Comparison of ENCODE assay signal across 21 cellular contexts in genomic region chr10:113278664-113279063, GRCh38.
"Had no signal": no experiment of that assay in that cellular context is flagged by ENCODE, and none has a peak within 500 bp of the region (broad histone marks: within the 10 kb centered on the region; RNA-seq: fewer than 3 reads in every experiment).

No MANE protein-coding gene starts in this region.

- H3K4me3 ChIP-seq: dorsolateral prefrontal cortex, gastrocnemius medialis, lower lobe of right lung, right lobe of liver, testis, tibial artery had no signal

- H3K4me1 Mint-ChIP-seq: stimulated activated effector memory CD8-positive, alpha-beta T cell treated with anti-CD3 and anti-CD28 coated beads, Interleukin-12 subunit alpha, Interleukin-12 subunit beta, amount 100 ng/mL, for 72 hours had no signal

- H3K27ac Mint-ChIP-seq: naive thymus-derived CD8-positive, alpha-beta T cell; progenitor cell of endocrine pancreas; stimulated activated effector memory CD8-positive, alpha-beta T cell treated with anti-CD3 and anti-CD28 coated beads, Interleukin-12 subunit alpha, Interleukin-12 subunit beta, amount 100 ng/mL, for 72 hours; type B pancreatic cell had no signal

- H3K27me3 Mint-ChIP-seq: progenitor cell of endocrine pancreas, type B pancreatic cell had no signal

- ATAC-seq: gastrocnemius medialis; left ventricle myocardium superior; lower lobe of right lung; naive thymus-derived CD8-positive, alpha-beta T cell; right lobe of liver; stimulated activated effector memory CD8-positive, alpha-beta T cell treated with anti-CD3 and anti-CD28 coated beads, Interleukin-12 subunit alpha, Interleukin-12 subunit beta, amount 100 ng/mL, for 72 hours; stimulated activated naive CD8-positive, alpha-beta T cell treated with anti-CD3 and anti-CD28 coated beads, Interleukin-15, Interleukin-2, amounts not matched to agents 100 U/mL and 50 U/mL, for 24 hours had no signal

- DNase-seq: cortex of kidney; dorsolateral prefrontal cortex; effector CD4-positive, alpha-beta T cell; foreskin fibroblast; gastrocnemius medialis; head of caudate nucleus; left ventricle myocardium superior; lower lobe of right lung; naive thymus-derived CD8-positive, alpha-beta T cell; right lobe of liver; small intestine; stimulated activated CD4-positive, alpha-beta T cell treated with anti-CD3 and anti-CD28 coated beads, Interleukin-12 subunit alpha, Interleukin-12 subunit beta, amount 100 ng/mL, for 4 hours; stimulated activated CD4-positive, alpha-beta T cell treated with anti-CD3 and anti-CD28 coated beads, Interleukin-2, amount 100 ng/mL, for 24 hours; stimulated activated CD4-positive, alpha-beta T cell treated with anti-CD3 and anti-CD28 coated beads, Interleukin-4, amount 100 ng/mL, for 24 hours; stimulated activated naive CD8-positive, alpha-beta T cell treated with anti-CD3 and anti-CD28 coated beads, Interleukin-15, Interleukin-2, amounts not matched to agents 100 U/mL and 50 U/mL, for 24 hours; substantia nigra; testis; tibial artery had no signal

- H3K36me3 Mint-ChIP-seq: stimulated activated effector memory CD8-positive, alpha-beta T cell treated with anti-CD3 and anti-CD28 coated beads, Interleukin-12 subunit alpha, Interleukin-12 subunit beta, amount 100 ng/mL, for 72 hours; type B pancreatic cell had no signal

- H3K4me3 Mint-ChIP-seq: naive thymus-derived CD8-positive, alpha-beta T cell; stimulated activated effector memory CD8-positive, alpha-beta T cell treated with anti-CD3 and anti-CD28 coated beads, Interleukin-12 subunit alpha, Interleukin-12 subunit beta, amount 100 ng/mL, for 72 hours; type B pancreatic cell had no signal
